1 cellular context compared by ENCODE assay signal in the genomic region with DNA sequence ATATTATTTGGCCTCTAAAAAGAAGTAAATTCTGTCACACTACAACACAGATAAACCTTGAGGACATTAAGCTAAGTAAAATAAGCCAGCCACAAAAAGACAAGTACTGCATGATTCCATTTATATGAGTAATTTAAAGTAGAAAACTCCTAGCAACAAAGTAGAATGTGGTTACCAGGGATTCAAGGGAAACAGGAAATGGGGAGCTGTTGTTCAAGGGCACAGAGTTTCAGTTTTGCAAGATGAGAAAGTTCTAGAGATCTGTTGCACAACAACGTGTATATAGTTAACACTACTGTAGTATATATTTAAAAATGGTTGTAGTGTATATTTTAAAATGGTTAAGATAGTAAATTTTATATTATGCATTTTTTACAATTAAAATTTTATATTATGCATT.
TF ChIP-seq lines count a peak whose summit lies in the region.

No MANE protein-coding gene starts in this region.

TF ChIP-seq in HCT116, 20 proteins besides CTCF, POLR2A, EP300 and RAD21 (continued from another document):
- TF ChIP-seq MAX (IDR thresholded peaks at IDR 0.05): no peak
- TF ChIP-seq REST (IDR thresholded peaks at IDR 0.05; ENCODE audit: low read depth): no peak
- no peak for TF ChIP-seq EZH2 (IDR thresholded peaks at IDR 0.05)
- no peak for TF ChIP-seq EGR1 (IDR thresholded peaks at IDR 0.05; ENCODE audit: low read depth)
